9 cellular contexts compared by ENCODE assay signal in genomic region chr12:30985814-30986452, GRCh38. TPM values are rescaled to one million over a fixed set of nuclear protein-coding genes. Genes with fewer than 3 reads are reported as not detected.
DNase-seq lines count a peak whose midpoint lies in the region; ATAC-seq and TF ChIP-seq lines count a peak whose summit lies in the region.
"Had no signal": no experiment of that assay in that cellular context is flagged by ENCODE, and none has a peak within 500 bp of the region (broad histone marks: within the 10 kb centered on the region; RNA-seq: fewer than 3 reads in every experiment).

No MANE protein-coding gene starts in this region.

- no peak overlapping the region for H2AFZ ChIP-seq in IMR-90 (replicated peaks; ENCODE audit: low read length, poor library complexity)

- no peak overlapping the region for H4K5ac ChIP-seq in IMR-90 (ENCODE audit: low read depth, low read length)

- H3K27me3 Mint-ChIP-seq in Calu3 (ENCODE audit: unreplicated experiment) (peaks cover 4% of the 10 kb centered on the region), type B pancreatic cell (no peaks in the 10 kb centered on the region)

- H2BK15ac ChIP-seq in IMR-90 (ENCODE audit: low read depth, low read length) = no peak overlapping the region

- H3K18ac ChIP-seq in IMR-90 (ENCODE audit: low read depth, low read length) = no peak overlapping the region

- H3K9me3 ChIP-seq in IMR-90 (ENCODE audit: control insufficient read depth, insufficient read depth, low read length) (no peaks in the 10 kb centered on the region), SJSA1 (replicated peaks) (no peaks in the 10 kb centered on the region), lower lobe of right lung (no peaks in the 10 kb centered on the region)
- H3K9me3 ChIP-seq: ovary had no signal

- H3K4ac ChIP-seq in IMR-90 (ENCODE audit: low read depth, low read length) = no peak overlapping the region

- H3K4me1 ChIP-seq in IMR-90 (ENCODE audit: control insufficient read depth, insufficient read depth, low read length) = no peaks in the 10 kb centered on the region
- no peaks in the 10 kb centered on the region for H3K4me1 ChIP-seq in SJSA1 (replicated peaks)
- H3K4me1 ChIP-seq in lower lobe of right lung = no peaks in the 10 kb centered on the region

- H3K9ac ChIP-seq in IMR-90 (ENCODE audit: low read depth, low read length) = no peak overlapping the region

- H4K8ac ChIP-seq in IMR-90 (ENCODE audit: low read depth in 2 of 2, low read length in 2 of 2) = no peak overlapping the region

- H4K91ac ChIP-seq in IMR-90 (ENCODE audit: insufficient read depth, low read depth, low read length) = no peak overlapping the region

- dilution Hi-C loops in IMR-90 (cut with HindIII; ENCODE audit: low sequenced_read_pairs, unreplicated experiment) = no loop called here

- no peak overlapping the region for H3K56ac ChIP-seq in IMR-90 (ENCODE audit: extremely low read depth, insufficient read depth, low read length)

- intact Hi-C loops in Calu3 (cut with micrococcal nuclease; ENCODE audit: unreplicated experiment) (loop anchor here (1.0 kb wide), 1 partner anchor 139 kb away; no protein-coding TSS in a partner anchor), IMR-90 (cut with micrococcal nuclease) (loop anchor here (1.0 to 10.0 kb wide), 3 partner anchors 135 to 249 kb away; no protein-coding TSS in a partner anchor), lower lobe of right lung (cut with DNase I) (no loop called here)

- H2BK5ac ChIP-seq in IMR-90 (ENCODE audit: low read depth, low read length, poor library complexity, severe bottlenecking) = no peak overlapping the region

- no peak overlapping the region for H3K14ac ChIP-seq in IMR-90 (replicated peaks; ENCODE audit: low read depth, low read length)

- in situ Hi-C loops in IMR-90 (cut with MboI; ENCODE audit: low sequenced_read_pairs) = no loop called here

- no peaks in the 10 kb centered on the region for H3K4me1 Mint-ChIP-seq in Calu3 (ENCODE audit: low read depth, unreplicated experiment)
- H3K4me1 Mint-ChIP-seq in type B pancreatic cell (ENCODE audit: unreplicated experiment) = peaks cover 5% of the 10 kb centered on the region

- no TSS peak for BruUV-seq in Calu3 (replicated peaks; lab: Mats Ljungman, UMichigan)
- BruUV-seq in IMR-90 (replicated peaks; lab: Mats Ljungman, UMichigan) = no TSS peak

- H3K27me3 ChIP-seq in IMR-90 (ENCODE audit: control insufficient read depth, insufficient read depth, low read length) (peaks cover 4% of the 10 kb centered on the region; the same call in 1 of the 2 replicates), SJSA1 (replicated peaks) (no peaks in the 10 kb centered on the region), lower lobe of right lung (ENCODE audit: low read depth) (no peaks in the 10 kb centered on the region)
- H3K27me3 ChIP-seq: ovary had no signal

- no peak overlapping the region for H3K4me3 Mint-ChIP-seq in Calu3 (ENCODE audit: low read depth, unreplicated experiment)
- no peak overlapping the region for H3K4me3 Mint-ChIP-seq in type B pancreatic cell

- TF ChIP-seq RAD21 in IMR-90 (IDR thresholded peaks at IDR 0.05; ENCODE audit: low read length) = peak; percentile 70

- no peak overlapping the region for H3K23ac ChIP-seq in IMR-90 (ENCODE audit: low read depth, low read length)

- no peak overlapping the region for H3K4me3 ChIP-seq in IMR-90 (ENCODE audit: insufficient read depth, low read depth, low read length)
- H3K4me3 ChIP-seq in SJSA1 = no peak overlapping the region
- no peak overlapping the region for H3K4me3 ChIP-seq in lower lobe of right lung
- H3K4me3 ChIP-seq: ovary had no signal

- no peaks in the 10 kb centered on the region for H3K36me3 Mint-ChIP-seq in Calu3 (ENCODE audit: insufficient read depth, unreplicated experiment)
- H3K36me3 Mint-ChIP-seq in type B pancreatic cell = no peaks in the 10 kb centered on the region

- H3K4me2 ChIP-seq in IMR-90 (ENCODE audit: low read depth, low read length) = no peak overlapping the region

- POLR2A ChIA-PET in IMR-90 (lab: Charles Lee; ENCODE audit: unreplicated experiment) = no interaction called here

- peak; percentile 98 for ATAC-seq in IMR-90 (ENCODE audit: low read depth)
- ATAC-seq in lower lobe of right lung = peak; percentile 73 to 79
- no peak for ATAC-seq in HG02970 (IDR thresholded peaks at IDR 0.05; ENCODE audit: low FRiP score, unreplicated experiment)

- H2BK120ac ChIP-seq in IMR-90 (ENCODE audit: low read depth, low read length) = no peak overlapping the region

- peak; percentile 72 for DNase-seq in Calu3
- peak; percentile 70 for DNase-seq in GM19240 (ENCODE audit: insufficient read length, low spot score)
- DNase-seq in IMR-90 = peak; percentile 40
- peak; percentile 32 to 59 for DNase-seq in SJSA1 (ENCODE audit: low read depth in 1 of 2, low spot score in 2 of 2)
- peak; percentile 51 for DNase-seq in dedifferentiated amniotic fluid mesenchymal stem cell (ENCODE audit: extremely low spot score)
- DNase-seq in lower lobe of right lung = peak; percentile 59
- DNase-seq in type B pancreatic cell (ENCODE audit: extremely low spot score, unreplicated experiment) = no peak

- CTCF ChIA-PET in Calu3 (lab: Charles Lee) = interaction anchor here (0.9 to 2.0 kb wide), 3 partner anchors 15 to 138 kb away, joined by 5 to 19 read pairs (median 15); no protein-coding TSS in a partner anchor
- CTCF ChIA-PET in IMR-90 (lab: Yijun Ruan, JAX) = interaction anchor here (0.6 to 1.9 kb wide), 8 partner anchors 10 to 286 kb away, joined by 3 to 12 read pairs (median 6); no protein-coding TSS in a partner anchor

- no peak for TF ChIP-seq POLR2A in IMR-90 (IDR thresholded peaks at IDR 0.05; ENCODE audit: low read depth, low read length)

- no peaks in the 10 kb centered on the region for H3K79me1 ChIP-seq in IMR-90 (ENCODE audit: low read depth in 1 of 2, low read length in 2 of 2)

- no peak overlapping the region for H2AK5ac ChIP-seq in IMR-90 (ENCODE audit: low read depth, low read length)

- H2AK9ac ChIP-seq in IMR-90 (replicated peaks; ENCODE audit: low read depth, low read length, poor library complexity) = no peak overlapping the region

- H2BK20ac ChIP-seq in IMR-90 (ENCODE audit: low read depth, low read length) = no peak overlapping the region

- H3K27ac Mint-ChIP-seq in Calu3 (ENCODE audit: unreplicated experiment) (no peak overlapping the region), type B pancreatic cell (peak overlapping the region; percentile 22)

- no peaks in the 10 kb centered on the region; the same call in 1 of the 2 replicates for H4K20me1 ChIP-seq in IMR-90 (ENCODE audit: insufficient read depth, low read length)

- WGBS in IMR-90 (ENCODE audit: extremely low coverage in 2 of 2, insufficient read length in 1 of 2), 2 experiments = 11% methylated on average over 3 of the region's 7 CpGs; no CpG with 5 or more reads in 1 of the 2 experiments

- H3K9me3 Mint-ChIP-seq in Calu3 (ENCODE audit: low read depth, unreplicated experiment) = no peaks in the 10 kb centered on the region
- no peaks in the 10 kb centered on the region for H3K9me3 Mint-ChIP-seq in type B pancreatic cell

- H3K27ac ChIP-seq in IMR-90 (ENCODE audit: insufficient read depth, low read length) (no peak overlapping the region), SJSA1 (no peak overlapping the region), lower lobe of right lung (no peak overlapping the region)
- H3K27ac ChIP-seq: ovary had no signal

- H3K9me1 ChIP-seq in IMR-90 (ENCODE audit: insufficient read depth, low read length) = no peaks in the 10 kb centered on the region

- TF ChIP-seq CTCF in Calu3 (IDR thresholded peaks at IDR 0.05; ENCODE audit: unreplicated experiment) (peak; percentile 53), IMR-90 (conservative IDR thresholded peaks at IDR 0.05; ENCODE audit: low read depth, low read length) (peak; percentile 67), lower lobe of right lung (IDR thresholded peaks at IDR 0.05) (peak; percentile 64), type B pancreatic cell (conservative IDR thresholded peaks at IDR 0.05) (peak; percentile 81)

- no peaks in the 10 kb centered on the region for H3K36me3 ChIP-seq in IMR-90 (ENCODE audit: control insufficient read depth, insufficient read depth, low read length)
- no peaks in the 10 kb centered on the region for H3K36me3 ChIP-seq in SJSA1
- H3K36me3 ChIP-seq in lower lobe of right lung = no peaks in the 10 kb centered on the region
- H3K36me3 ChIP-seq: ovary had no signal

TF ChIP-seq in IMR-90, 13 proteins besides CTCF, POLR2A, EP300 and RAD21:
- TF ChIP-seq NFE2L2 (IDR thresholded peaks at IDR 0.05; ENCODE audit: low read depth, low read length) = no peak
- no peak for TF ChIP-seq RFX5 (IDR thresholded peaks at IDR 0.05; ENCODE audit: low read depth, low read length)
- peak; percentile 79 for TF ChIP-seq SMC3 (IDR thresholded peaks at IDR 0.05; ENCODE audit: low read depth, low read length)
- TF ChIP-seq FOS (IDR thresholded peaks at IDR 0.05; ENCODE audit: low read depth, low read length) = no peak
- no peak for TF ChIP-seq RCOR1 (IDR thresholded peaks at IDR 0.05; ENCODE audit: insufficient replicate concordance, low read length)
- no peak for TF ChIP-seq CEBPB (IDR thresholded peaks at IDR 0.05; ENCODE audit: low read depth, low read length)
- no peak for TF ChIP-seq CHD1 (IDR thresholded peaks at IDR 0.05; ENCODE audit: low read depth, low read length)
- TF ChIP-seq BHLHE40 (IDR thresholded peaks at IDR 0.05; ENCODE audit: low read depth, low read length) = no peak

RNA-seq across cellular contexts. Expression of gene TSPAN11, which starts 59.4 kb away (rescaled TPM):
- total RNA-seq in Calu3 (2022) = not detected in 2 replicates
- 0.18 and 0.28 TPM in 2 replicates for total RNA-seq in IMR-90 (2012; rRNA removed)
- 0.26 and 0.30 TPM in 2 replicates for polyA plus RNA-seq in IMR-90 (2012; rRNA removed)
- polyA plus RNA-seq in IMR-90 (2012; cell fraction: cytosol; rRNA removed) = 0.11 and 0.23 TPM in 2 replicates
- 0.44 and 0.60 TPM in 2 replicates for polyA plus RNA-seq in IMR-90 (2012; cell fraction: nucleus; rRNA removed; ENCODE audit: low replicate concordance)
- 2.2 and 2.7 TPM in 2 replicates for total RNA-seq in SJSA1 (2014; rRNA removed; shearing (Covaris generic))
- 9.1 TPM for total RNA-seq in lower lobe of right lung
- total RNA-seq in type B pancreatic cell (ENCODE audit: low replicate concordance) = 9.5 and 52.3 TPM in 2 replicates
